Comparison of ENCODE assay signal across 10 cellular contexts in the genomic region with DNA sequence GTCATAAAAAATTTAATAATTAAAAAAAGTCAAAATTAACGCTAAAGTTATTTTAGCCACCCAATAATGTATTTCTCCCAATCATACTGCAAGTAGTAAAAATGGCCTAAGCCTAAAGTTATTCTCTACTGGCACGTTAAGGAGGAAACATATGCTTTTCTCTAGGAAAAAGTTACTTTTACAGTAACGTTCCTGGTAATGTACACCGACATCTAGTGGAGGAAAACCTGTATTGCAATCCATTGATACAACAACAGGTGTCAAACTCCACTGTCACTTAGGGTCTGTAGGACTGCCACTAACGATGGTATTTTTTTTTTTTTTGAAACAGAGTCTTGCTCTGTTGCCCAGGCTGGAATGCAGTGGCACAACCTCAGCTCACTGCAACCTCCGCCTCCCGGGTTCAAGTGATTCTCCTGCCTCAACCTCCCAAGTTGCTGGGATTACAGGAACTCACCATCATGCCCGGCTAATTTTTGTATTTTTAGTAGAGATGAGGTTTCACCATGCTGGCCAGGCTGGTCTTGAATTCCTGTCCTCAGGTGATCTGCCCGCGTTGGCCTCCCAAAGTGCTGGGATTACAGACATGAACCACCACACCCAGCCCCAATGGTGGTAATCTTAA. TPM values are rescaled to one million over a fixed set of nuclear protein-coding genes. Genes with fewer than 3 reads are reported as not detected.
DNase-seq lines count a peak whose midpoint lies in the region; ATAC-seq and TF ChIP-seq lines count a peak whose summit lies in the region.
"Not testable (repeated sequence)": the region's sequence is repeated elsewhere in the genome, so short reads cannot be mapped to it uniquely, and the experiment has no call there.
"Had no signal": no experiment of that assay in that cellular context is flagged by ENCODE, and none has a peak within 500 bp of the region (broad histone marks: within the 10 kb centered on the region; RNA-seq: fewer than 3 reads in every experiment).

No MANE protein-coding gene starts in this region.

- not testable (repeated sequence) for H3K4me3 ChIP-seq in GM23338; Peyer's patch; astrocyte of the spinal cord (ENCODE audit: low read depth, low read length); thyroid gland (replicated peaks in 1 of 3)

- not testable (repeated sequence) for H3K4me1 ChIP-seq in GM23338 (ENCODE audit: insufficient read depth); Peyer's patch; foreskin keratinocyte; thyroid gland

- H3K79me2 ChIP-seq in GM23338 (replicated peaks; ENCODE audit: insufficient read depth), result not testable (repeated sequence)

- peak; percentile 31; the same call in 1 of the 3 replicates for ATAC-seq in GM23338
- not testable (repeated sequence) for ATAC-seq in foreskin keratinocyte

- 26% methylated on average over 10 of the region's 10 CpGs for whole genome bisulfite sequencing in thyroid gland, 2 donors

- not testable (repeated sequence) for H4K20me1 ChIP-seq in GM23338 (replicated peaks; ENCODE audit: insufficient read depth)

- BruUV-seq in Calu3 (replicated peaks; lab: Mats Ljungman, UMichigan), result not testable (repeated sequence)

- CTCF ChIA-PET in Calu3 (lab: Charles Lee), result not testable (repeated sequence)

- intact Hi-C loops in Calu3 (cut with micrococcal nuclease; ENCODE audit: unreplicated experiment), result loop anchor here (1.0 kb wide), 1 partner anchor 195 kb away; no protein-coding TSS in a partner anchor
- intact Hi-C loops in thyroid gland (cut with DNase I), result not testable (repeated sequence)

- not testable (repeated sequence) for TF ChIP-seq POLR2A in Peyer's patch (IDR thresholded peaks at IDR 0.05); thyroid gland (IDR thresholded peaks at IDR 0.05)

- not testable (repeated sequence) for H3K4me3 Mint-ChIP-seq in Calu3 (ENCODE audit: low read depth, unreplicated experiment); GM23338; mesothelial cell of epicardium

- peak; percentile 77 for TF ChIP-seq CTCF in Calu3 (IDR thresholded peaks at IDR 0.05; ENCODE audit: unreplicated experiment)
- TF ChIP-seq CTCF in GM23338 (conservative IDR thresholded peaks at IDR 0.05; ENCODE audit: low read depth in 2 of 2), result peak; percentile 68 to 86
- peak in 5 of 6 experiments; percentile 67 to 91 (median 73) for TF ChIP-seq CTCF in Peyer's patch (IDR thresholded peaks at IDR 0.05)
- peak; percentile 83 for TF ChIP-seq CTCF in astrocyte of the spinal cord (IDR thresholded peaks at IDR 0.05; ENCODE audit: low read depth, low read length)
- TF ChIP-seq CTCF in foreskin keratinocyte (conservative IDR thresholded peaks at IDR 0.05), result peak; percentile 71
- peak; percentile 68 for TF ChIP-seq CTCF in mesothelial cell of epicardium (IDR thresholded peaks at IDR 0.05; ENCODE audit: unreplicated experiment)
- TF ChIP-seq CTCF in thyroid gland (IDR thresholded peaks at IDR 0.05), result peak; percentile 34 to 89 (median 56)

- DNase-seq in Calu3, result peak; percentile 34
- peak; percentile 77 for DNase-seq in GM23338 (ENCODE audit: low spot score)
- DNase-seq in NCI-H1105 treated with DMSO at 0.1 percent for 48 hours (lab: John Stamatoyannopoulos, UW), result peak; percentile 40
- DNase-seq in Peyer's patch; mesothelial cell of epicardium (ENCODE audit: low spot score in 2 of 2, unreplicated experiment in 2 of 2); thyroid gland: not testable (repeated sequence)
- peak; percentile 5 for DNase-seq in astrocyte of the spinal cord (ENCODE audit: low read depth, low spot score)
- peak in 1 of 2 donors; percentile 7 for DNase-seq in foreskin keratinocyte

- H3K4me1 Mint-ChIP-seq in Calu3 (ENCODE audit: low read depth, unreplicated experiment); GM23338; mesothelial cell of epicardium: not testable (repeated sequence)

- not testable (repeated sequence) for H2AFZ ChIP-seq in GM23338

- H3K36me3 Mint-ChIP-seq in Calu3 (ENCODE audit: insufficient read depth, unreplicated experiment); GM23338 (ENCODE audit: low read depth); mesothelial cell of epicardium: not testable (repeated sequence)

- in situ Hi-C loops in astrocyte of the spinal cord (cut with HindIII; ENCODE audit: low sequenced_read_pairs), result not testable (repeated sequence)

- not testable (repeated sequence) for H3K27me3 ChIP-seq in GM23338 (ENCODE audit: insufficient read depth); Peyer's patch; foreskin keratinocyte; thyroid gland

- H3K9me3 ChIP-seq in Peyer's patch, thyroid gland: not testable (repeated sequence)

- not testable (repeated sequence) for H3F3A ChIP-seq in GM23338 (replicated peaks; ENCODE audit: low read depth)

- peaks cover 32% of the 10 kb centered on the region for H3K27me3 Mint-ChIP-seq in Calu3 (ENCODE audit: unreplicated experiment)
- H3K27me3 Mint-ChIP-seq in GM23338 (ENCODE audit: insufficient read depth, low read depth, poor library complexity); mesothelial cell of epicardium (ENCODE audit: low read depth): not testable (repeated sequence)

- H3K36me3 ChIP-seq in GM23338 (ENCODE audit: insufficient read depth); Peyer's patch; thyroid gland: not testable (repeated sequence)

- H3K4me2 ChIP-seq in GM23338, result not testable (repeated sequence)

- H3K27ac Mint-ChIP-seq in Calu3 (ENCODE audit: unreplicated experiment); GM23338; mesothelial cell of epicardium: not testable (repeated sequence)

- not testable (repeated sequence) for H3K9me2 ChIP-seq in GM23338 (ENCODE audit: insufficient read depth)

- H3K9me3 Mint-ChIP-seq in Calu3 (ENCODE audit: low read depth, unreplicated experiment), result not testable (repeated sequence)
- H3K9me3 Mint-ChIP-seq in GM23338, result peaks cover 66% of the 10 kb centered on the region
- H3K9me3 Mint-ChIP-seq in mesothelial cell of epicardium, result peaks cover 24% of the 10 kb centered on the region

- not testable (repeated sequence) for H3K27ac ChIP-seq in GM23338 (ENCODE audit: low read depth); Peyer's patch; foreskin keratinocyte; thyroid gland

RNA-seq across cellular contexts. Expression of gene LILRB4, which starts 13.5 kb away (rescaled TPM):
- total RNA-seq in Calu3 (2022), result not detected in 2 replicates
- total RNA-seq in GM23338 (2014; rRNA removed; shearing (Covaris generic)), result not detected in 2 replicates
- polyA plus RNA-seq in GM23338 (2016; fragmentation: Nextera tagmentation; extraction: Ambion mirVana), result not detected in 2 replicates
- total RNA-seq in Peyer's patch, result 1 to 10 TPM in 2 of 4 donors, under 1 TPM in 1, not detected in 1; 0.53 to 2.8 (median 2.6) TPM
- total RNA-seq in foreskin keratinocyte, result not detected in 2 replicates
- polyA plus RNA-seq in foreskin keratinocyte, result not detected in 2 replicates
- total RNA-seq in mesothelial cell of epicardium, result not detected in 3 replicates
- 1 to 10 TPM; 2.7 to 6.2 (median 3.7) TPM for total RNA-seq in thyroid gland
- total RNA-seq: activated CD4-positive, alpha-beta T cell treated with anti-CD3 and anti-CD28 coated beads for 36 hours; activated naive CD4-positive, alpha-beta T cell treated with anti-CD3 and anti-CD28 coated beads for 36 hours had no signal

RNA-seq across cellular contexts. Expression of gene LILRB1, which starts 46.0 kb away (rescaled TPM):
- total RNA-seq in Calu3 (2022) (not detected in 2 replicates), Peyer's patch (10 to 100 TPM in 1 of 4 donors, 1 to 10 TPM in 3; 1.3 to 30.5 (median 3.5) TPM), foreskin keratinocyte (not detected in 2 replicates), mesothelial cell of epicardium (not detected in 3 replicates), thyroid gland (1 to 10 TPM in 1 of 4 donors, under 1 TPM in 3; 0.13 to 1.5 (median 0.44) TPM)
- 0.14 TPM in 1 of 2 replicates, not detected in the other for total RNA-seq in GM23338 (2014; rRNA removed; shearing (Covaris generic))
- polyA plus RNA-seq in GM23338 (2016; fragmentation: Nextera tagmentation; extraction: Ambion mirVana) (0.12 TPM in 1 of 2 replicates, not detected in the other), foreskin keratinocyte (not detected in 2 replicates)
- total RNA-seq: activated CD4-positive, alpha-beta T cell treated with anti-CD3 and anti-CD28 coated beads for 36 hours had no signal

RNA-seq across cellular contexts. Expression of gene KIR3DL3, which starts 47.9 kb away (rescaled TPM):
- total RNA-seq in Calu3 (2022) (not detected in 2 replicates), Peyer's patch (not detected), foreskin keratinocyte (not detected in 2 replicates), mesothelial cell of epicardium (not detected in 3 replicates), thyroid gland (not detected)
- total RNA-seq in GM23338 (2014; rRNA removed; shearing (Covaris generic)), result not detected in 2 replicates
- polyA plus RNA-seq in GM23338 (2016; fragmentation: Nextera tagmentation; extraction: Ambion mirVana) (not detected in 2 replicates), foreskin keratinocyte (not detected in 2 replicates)
- total RNA-seq: activated CD4-positive, alpha-beta T cell treated with anti-CD3 and anti-CD28 coated beads for 36 hours; activated naive CD4-positive, alpha-beta T cell treated with anti-CD3 and anti-CD28 coated beads for 36 hours had no signal
